Comparison of ENCODE assay signal across 9 cellular contexts in the genomic region with DNA sequence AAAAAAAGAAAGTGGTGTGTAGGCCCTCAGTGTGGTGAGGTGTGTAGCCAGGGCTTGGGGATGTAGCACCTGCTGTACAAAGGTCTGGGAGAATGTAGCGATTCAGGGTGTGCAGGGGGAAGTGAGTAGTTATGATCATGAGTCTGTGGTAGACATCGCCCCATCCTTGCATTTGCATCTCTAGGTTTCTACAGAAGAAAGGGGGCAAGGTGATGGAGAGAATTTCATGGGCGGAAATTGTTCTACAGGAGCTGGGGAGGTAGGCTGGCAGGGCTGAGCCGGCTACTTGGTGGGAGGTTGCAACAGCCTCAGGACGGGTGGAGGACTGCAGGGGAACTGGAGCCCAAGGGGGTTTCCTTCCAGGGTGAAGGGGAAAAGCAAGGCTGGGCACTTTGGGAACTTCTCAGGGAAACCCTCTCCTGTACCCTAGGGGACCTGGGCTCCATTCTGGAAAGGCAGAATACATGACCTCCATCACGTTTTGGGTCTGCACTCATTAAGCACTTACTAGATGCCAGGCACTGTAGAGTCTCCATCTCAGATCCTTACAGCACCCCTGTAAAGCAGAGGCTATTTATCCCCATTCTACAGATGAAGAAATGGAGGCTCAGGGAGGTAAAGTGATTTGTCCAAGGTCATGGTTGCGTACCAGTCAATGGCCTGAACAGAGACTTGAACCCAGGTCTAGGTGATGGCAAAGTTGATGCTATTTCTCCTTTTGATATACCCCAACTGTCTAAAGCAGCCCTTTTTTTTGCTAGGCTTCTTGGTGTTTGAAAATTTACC. TPM values are rescaled to one million over a fixed set of nuclear protein-coding genes. Genes with fewer than 3 reads are reported as not detected.
DNase-seq lines count a peak whose midpoint lies in the region; ATAC-seq lines count a peak whose summit lies in the region.
"Had no signal": no experiment of that assay in that cellular context is flagged by ENCODE, and none has a peak within 500 bp of the region (broad histone marks: within the 10 kb centered on the region; RNA-seq: fewer than 3 reads in every experiment).

No MANE protein-coding gene starts in this region.

- H3K4me1 Mint-ChIP-seq in activated T-cell treated with anti-CD3 and anti-CD28 coated beads, Interleukin-2, amount 50 U/mL, for 4 hours (ENCODE audit: low read depth) = peaks cover 86% of the 10 kb centered on the region
- peaks cover 91% of the 10 kb centered on the region for H3K4me1 Mint-ChIP-seq in activated T-helper 1 cell treated with anti-CD3 and anti-CD28 coated beads, Interleukin-12 subunit alpha, Interleukin-12 subunit beta, Interleukin-2, Interleukin-4 antibody, amounts not matched to agents 30 ng/mL and 10 ng/mL and 1 ng/mL, durations not matched to agents 14 hours and 24 hours and 36 hours (ENCODE audit: low read depth)
- peaks cover 92% of the 10 kb centered on the region for H3K4me1 Mint-ChIP-seq in stimulated activated naive CD8-positive, alpha-beta T cell treated with anti-CD3 and anti-CD28 coated beads, Interleukin-15, amount 100 ng/mL, for 72 hours

- H3K36me3 Mint-ChIP-seq in activated T-cell treated with anti-CD3 and anti-CD28 coated beads, Interleukin-2, amount 50 U/mL, for 4 hours (ENCODE audit: insufficient read depth) = no peaks in the 10 kb centered on the region
- H3K36me3 Mint-ChIP-seq in activated T-helper 1 cell treated with anti-CD3 and anti-CD28 coated beads, Interleukin-12 subunit alpha, Interleukin-12 subunit beta, Interleukin-2, Interleukin-4 antibody, amounts not matched to agents 30 ng/mL and 10 ng/mL and 1 ng/mL, durations not matched to agents 14 hours and 24 hours and 36 hours (ENCODE audit: low read depth) = peaks cover 18% of the 10 kb centered on the region

- no peak for DNase-seq in activated T-cell treated with anti-CD3 and anti-CD28 coated beads, Interleukin-2, amount 50 U/mL, for 4 hours
- DNase-seq in activated T-cell treated with anti-CD3 and anti-CD28 coated beads for 4 hours = no peak
- DNase-seq in activated T-helper 1 cell treated with anti-CD3 and anti-CD28 coated beads, Interleukin-12 subunit alpha, Interleukin-12 subunit beta, Interleukin-2, Interleukin-4 antibody, amounts not matched to agents 30 ng/mL and 10 ng/mL and 1 ng/mL, durations not matched to agents 14 hours and 24 hours and 36 hours (ENCODE audit: low spot score) = no peak
- DNase-seq in stimulated activated naive CD8-positive, alpha-beta T cell treated with anti-CD3 and anti-CD28 coated beads, Interleukin-15, amount 100 ng/mL, for 72 hours = no peak
- no peak for DNase-seq in NCI-H1694 (lab: John Stamatoyannopoulos, UW)
- no peak for DNase-seq in NCI-H2227 treated with DMSO at 0.1 percent for 48 hours (lab: John Stamatoyannopoulos, UW)
- DNase-seq in retina = no peak
- DNase-seq: SK-N-SH had no signal

- ATAC-seq in activated T-cell treated with anti-CD3 and anti-CD28 coated beads, Interleukin-2, amount 50 U/mL, for 4 hours = no peak
- peak; percentile 63 for ATAC-seq in HG02938 (IDR thresholded peaks at IDR 0.05; ENCODE audit: unreplicated experiment)
- ATAC-seq in stimulated activated naive CD8-positive, alpha-beta T cell treated with anti-CD3 and anti-CD28 coated beads, Interleukin-15, amount 100 ng/mL, for 72 hours = peak; percentile 46

- peak overlapping the region; percentile 8 for H3K4me3 Mint-ChIP-seq in activated T-cell treated with anti-CD3 and anti-CD28 coated beads, Interleukin-2, amount 50 U/mL, for 4 hours
- H3K4me3 Mint-ChIP-seq in activated T-helper 1 cell treated with anti-CD3 and anti-CD28 coated beads, Interleukin-12 subunit alpha, Interleukin-12 subunit beta, Interleukin-2, Interleukin-4 antibody, amounts not matched to agents 30 ng/mL and 10 ng/mL and 1 ng/mL, durations not matched to agents 14 hours and 24 hours and 36 hours = peak overlapping the region; percentile 6
- peak overlapping the region; percentile 3 to 11 for H3K4me3 Mint-ChIP-seq in stimulated activated naive CD8-positive, alpha-beta T cell treated with anti-CD3 and anti-CD28 coated beads, Interleukin-15, amount 100 ng/mL, for 72 hours

- no peaks in the 10 kb centered on the region for H3K27me3 Mint-ChIP-seq in activated T-cell treated with anti-CD3 and anti-CD28 coated beads, Interleukin-2, amount 50 U/mL, for 4 hours (ENCODE audit: low read depth)
- no peaks in the 10 kb centered on the region for H3K27me3 Mint-ChIP-seq in activated T-helper 1 cell treated with anti-CD3 and anti-CD28 coated beads, Interleukin-12 subunit alpha, Interleukin-12 subunit beta, Interleukin-2, Interleukin-4 antibody, amounts not matched to agents 30 ng/mL and 10 ng/mL and 1 ng/mL, durations not matched to agents 14 hours and 24 hours and 36 hours (ENCODE audit: insufficient read depth)
- no peaks in the 10 kb centered on the region for H3K27me3 Mint-ChIP-seq in stimulated activated naive CD8-positive, alpha-beta T cell treated with anti-CD3 and anti-CD28 coated beads, Interleukin-15, amount 100 ng/mL, for 72 hours

- peak overlapping the region; percentile 97 for H3K27ac Mint-ChIP-seq in activated T-helper 1 cell treated with anti-CD3 and anti-CD28 coated beads, Interleukin-12 subunit alpha, Interleukin-12 subunit beta, Interleukin-2, Interleukin-4 antibody, amounts not matched to agents 30 ng/mL and 10 ng/mL and 1 ng/mL, durations not matched to agents 14 hours and 24 hours and 36 hours
- H3K27ac Mint-ChIP-seq in stimulated activated naive CD8-positive, alpha-beta T cell treated with anti-CD3 and anti-CD28 coated beads, Interleukin-15, amount 100 ng/mL, for 72 hours = peak overlapping the region in 1 of 2 donors; percentile 11

- peaks cover 4% of the 10 kb centered on the region for H3K9me3 Mint-ChIP-seq in activated T-cell treated with anti-CD3 and anti-CD28 coated beads, Interleukin-2, amount 50 U/mL, for 4 hours
- H3K9me3 Mint-ChIP-seq in activated T-helper 1 cell treated with anti-CD3 and anti-CD28 coated beads, Interleukin-12 subunit alpha, Interleukin-12 subunit beta, Interleukin-2, Interleukin-4 antibody, amounts not matched to agents 30 ng/mL and 10 ng/mL and 1 ng/mL, durations not matched to agents 14 hours and 24 hours and 36 hours = peaks cover 14% of the 10 kb centered on the region
- H3K9me3 Mint-ChIP-seq in stimulated activated naive CD8-positive, alpha-beta T cell treated with anti-CD3 and anti-CD28 coated beads, Interleukin-15, amount 100 ng/mL, for 72 hours = peaks cover 4 to 18% of the 10 kb centered on the region in 2 donors

- intact Hi-C loops in activated T-helper 1 cell treated with anti-CD3 and anti-CD28 coated beads, Interleukin-12 subunit alpha, Interleukin-12 subunit beta, Interleukin-2, Interleukin-4 antibody, amounts not matched to agents 30 ng/mL and 10 ng/mL and 1 ng/mL, durations not matched to agents 14 hours and 24 hours and 36 hours (cut with micrococcal nuclease) = no loop called here

RNA-seq across cellular contexts. Expression of gene TNFRSF1B, which starts 14.5 kb away (rescaled TPM):
- total RNA-seq in activated T-cell treated with anti-CD3 and anti-CD28 coated beads, Interleukin-2, amount 50 U/mL, for 4 hours = 100 to 1,000 TPM; 218 to 255 (median 229) TPM
- total RNA-seq in activated T-helper 1 cell treated with anti-CD3 and anti-CD28 coated beads, Interleukin-12 subunit alpha, Interleukin-12 subunit beta, Interleukin-2, Interleukin-4 antibody, amounts not matched to agents 30 ng/mL and 10 ng/mL and 1 ng/mL, durations not matched to agents 14 hours and 24 hours and 36 hours = 211 and 213 TPM in 2 replicates

Comparison
In these comparisons a context has a peak if more than half of its experiments do, and no peak if none do; other contexts are left out.
1. ATAC-seq: peak in HG02938 (single experiment) and stimulated activated naive CD8-positive, alpha-beta T cell treated with anti-CD3 and anti-CD28 coated beads, Interleukin-15, amount 100 ng/mL, for 72 hours (single experiment); none in activated T-cell treated with anti-CD3 and anti-CD28 coated beads, Interleukin-2, amount 50 U/mL, for 4 hours (0 of 2).
2. Peak in every context shown above with its lines, with median percentiles within 50 percentile points of each other: H3K4me3 Mint-ChIP-seq.